Comparison of ENCODE assay signal across 8 cellular contexts in genomic region chr17:48335858-48336500, GRCh38.
DNase-seq lines count a peak whose midpoint lies in the region; ATAC-seq and TF ChIP-seq lines count a peak whose summit lies in the region.

No MANE protein-coding gene starts in this region.

- no peaks in the 10 kb centered on the region for H3K4me1 ChIP-seq in ovary (ENCODE audit: insufficient read depth)

- H3K36me3 Mint-ChIP-seq in natural killer cell, result no peaks in the 10 kb centered on the region

- peak overlapping the region; percentile 79 to 80 for H3K27ac Mint-ChIP-seq in natural killer cell

- H3K27ac ChIP-seq in ovary, result no peak overlapping the region

- DNase-seq in DMS79 (lab: John Stamatoyannopoulos, UW), result peak; percentile 29
- DNase-seq in KG1 (lab: John Stamatoyannopoulos, UW), result peak; percentile 77
- peak; percentile 20 for DNase-seq in OCI-M2 (lab: John Stamatoyannopoulos, UW; ENCODE audit: unreplicated experiment)
- peak; percentile 77 for DNase-seq in dermis blood vessel endothelial cell
- no peak for DNase-seq in natural killer cell
- DNase-seq in ovary, result no peak

- H3K9me3 Mint-ChIP-seq in natural killer cell, result no peaks in the 10 kb centered on the region

- H3K27me3 Mint-ChIP-seq in natural killer cell (ENCODE audit: low read depth in 2 of 2), result no peaks in the 10 kb centered on the region

- TF ChIP-seq CTCF in natural killer cell (IDR thresholded peaks at IDR 0.05) (peak; percentile 79), ovary (IDR thresholded peaks at IDR 0.05) (no peak)

- H3K4me3 ChIP-seq in ovary, result no peak overlapping the region

- H3K9me3 ChIP-seq in ovary, result no peaks in the 10 kb centered on the region

- no peak overlapping the region for H3K4me3 Mint-ChIP-seq in natural killer cell

- H3K36me3 ChIP-seq in ovary, result no peaks in the 10 kb centered on the region

- WGBS in ovary, 3 donors, result 1 to 2% (median 2%) methylated on average over 5 of the region's 5 CpGs

- H3K27me3 ChIP-seq in ovary, result no peaks in the 10 kb centered on the region

- intact Hi-C loops in natural killer cell (cut with micrococcal nuclease) (loop anchor here (1.0 kb wide), 1 partner anchor 257 kb away; the partner anchor contains the start of gene HOXB5), ovary (cut with DNase I) (loop anchor here in 1 of 4 donors (10.0 kb wide), 1 partner anchor 289 kb away; the partner anchor contains the start of gene HOXB9)

- ATAC-seq in natural killer cell (peak in 2 of 3 donors; percentile 61 to 72), GM19397 (IDR thresholded peaks at IDR 0.05; ENCODE audit: unreplicated experiment) (no peak), HG03196 (IDR thresholded peaks at IDR 0.05; ENCODE audit: unreplicated experiment) (no peak)

- no peak for TF ChIP-seq POLR2A in ovary (IDR thresholded peaks at IDR 0.05)

- H3K4me1 Mint-ChIP-seq in natural killer cell, result peaks cover 8 to 10% of the 10 kb centered on the region in 2 donors

- no peak for TF ChIP-seq EP300 in ovary (IDR thresholded peaks at IDR 0.05)

Comparison
In these comparisons a context has a peak if more than half of its experiments do, and no peak if none do; other contexts are left out.
1. DNase-seq: peak in DMS79 (single experiment), KG1 (single experiment), OCI-M2 (single experiment) and dermis blood vessel endothelial cell (single experiment); none in natural killer cell (single experiment) and ovary (0 of 5).
2. ATAC-seq: peak in natural killer cell (2 of 3); none in GM19397 (single experiment) and HG03196 (single experiment).